13 cellular contexts compared by ENCODE assay signal in genomic region chr14:104924421-104925213, GRCh38. TPM values are rescaled to one million over a fixed set of nuclear protein-coding genes. Genes with fewer than 3 reads are reported as not detected.
DNase-seq lines count a peak whose midpoint lies in the region; ATAC-seq and TF ChIP-seq lines count a peak whose summit lies in the region.
"Had no signal": no experiment of that assay in that cellular context is flagged by ENCODE, and none has a peak within 500 bp of the region (broad histone marks: within the 10 kb centered on the region; RNA-seq: fewer than 3 reads in every experiment).

Gene PLD4, plus strand, starts transcription at chr14:104924879. Its CDS starts 2,262 bp downstream, at chr14:104927141.

- no peak within 1 kb of the TSS for H3K4me3 ChIP-seq in sigmoid colon
- H3K4me3 ChIP-seq: lower lobe of right lung, testis had no signal

- peaks cover 50% of the 10 kb centered on the region for H3K4me1 Mint-ChIP-seq in dendritic cell treated with granulocyte-macrophage colony-stimulating factor and Interleukin-4, amounts not matched to agents 40 ng/mL and 50 ng/mL, for 4 days (ENCODE audit: low read depth)

- TF ChIP-seq CTCF in sigmoid colon (IDR thresholded peaks at IDR 0.05) = no peak

- H3K4me3 Mint-ChIP-seq in dendritic cell treated with granulocyte-macrophage colony-stimulating factor and Interleukin-4, amounts not matched to agents 40 ng/mL and 50 ng/mL, for 4 days = no peak within 1 kb of the TSS

- H3K27ac Mint-ChIP-seq in dendritic cell treated with granulocyte-macrophage colony-stimulating factor and Interleukin-4, amounts not matched to agents 40 ng/mL and 50 ng/mL, for 4 days = peak within 1 kb of the TSS; percentile 59

- no peaks in the 10 kb centered on the region for H3K36me3 ChIP-seq in sigmoid colon
- H3K36me3 ChIP-seq: heart left ventricle, lower lobe of right lung had no signal

- H3K4me1 ChIP-seq in sigmoid colon = no peaks in the 10 kb centered on the region
- H3K4me1 ChIP-seq: lower lobe of right lung had no signal

- H3K9me3 ChIP-seq in sigmoid colon = no peaks in the 10 kb centered on the region
- H3K9me3 ChIP-seq: lower lobe of right lung, testis had no signal

- no peak for TF ChIP-seq EP300 in sigmoid colon (IDR thresholded peaks at IDR 0.05)

- peak; percentile 81 for DNase-seq in NAMALWA (ENCODE audit: low spot score)
- peak; percentile 26 for DNase-seq in sigmoid colon
- DNase-seq in NCI-H2029 (lab: John Stamatoyannopoulos, UW) = no peak
- no peak for DNase-seq in stimulated activated CD4-positive, alpha-beta T cell treated with anti-CD3 and anti-CD28 coated beads, Interleukin-4, amount 100 ng/mL, for 24 hours
- DNase-seq: activated CD4-positive, CD25-positive, alpha-beta regulatory T cell; Calu3; heart left ventricle; lower lobe of right lung; testis had no signal

- WGBS in sigmoid colon, 2 donors = 58 to 84% methylated on average over 14 of the region's 14 CpGs

- no peaks in the 10 kb centered on the region for H3K9me3 Mint-ChIP-seq in dendritic cell treated with granulocyte-macrophage colony-stimulating factor and Interleukin-4, amounts not matched to agents 40 ng/mL and 50 ng/mL, for 4 days

- H3K27me3 ChIP-seq in sigmoid colon = no peaks in the 10 kb centered on the region
- H3K27me3 ChIP-seq: testis had no signal

- no peak within 1 kb of the TSS for H3K27ac ChIP-seq in sigmoid colon
- H3K27ac ChIP-seq: heart left ventricle, lower lobe of right lung, testis had no signal

- no peaks in the 10 kb centered on the region for H3K36me3 Mint-ChIP-seq in dendritic cell treated with granulocyte-macrophage colony-stimulating factor and Interleukin-4, amounts not matched to agents 40 ng/mL and 50 ng/mL, for 4 days (ENCODE audit: low read depth)

- TF ChIP-seq POLR2A in GM15510 (IDR thresholded peaks at IDR 0.05; ENCODE audit: borderline replicate concordance, extremely low read depth, insufficient read length) = peak; percentile 26
- TF ChIP-seq POLR2A in sigmoid colon (IDR thresholded peaks at IDR 0.05) = no peak

- H3K27me3 Mint-ChIP-seq in dendritic cell treated with granulocyte-macrophage colony-stimulating factor and Interleukin-4, amounts not matched to agents 40 ng/mL and 50 ng/mL, for 4 days = peaks cover 15% of the 10 kb centered on the region

- intact Hi-C loops in dendritic cell treated with granulocyte-macrophage colony-stimulating factor and Interleukin-4, amounts not matched to agents 40 ng/mL and 50 ng/mL, for 4 days (cut with micrococcal nuclease) = no loop called here
- intact Hi-C loops in sigmoid colon (cut with DNase I) = no loop called here

- ATAC-seq in HG03135 (IDR thresholded peaks at IDR 0.05; ENCODE audit: unreplicated experiment) = no peak
- no peak for ATAC-seq in HG03521 (IDR thresholded peaks at IDR 0.05; ENCODE audit: unreplicated experiment)
- ATAC-seq: heart left ventricle, lower lobe of right lung had no signal

RNA-seq across cellular contexts. Expression of gene PLD4, which starts in this region (rescaled TPM):
- 1 to 10 TPM in 1 of 4 donors, under 1 TPM in 3; 0.28 to 1.5 (median 0.60) TPM for total RNA-seq in sigmoid colon
- polyA plus RNA-seq in sigmoid colon = 1 to 10 TPM in 1 of 3 donors, not detected in 2; 7.1 TPM

Comparison
In these comparisons a context has a peak if more than half of its experiments do, and no peak if none do; other contexts are left out.
1. DNase-seq: peak in NAMALWA (single experiment) and sigmoid colon (single experiment); none in NCI-H2029 (single experiment) and stimulated activated CD4-positive, alpha-beta T cell treated with anti-CD3 and anti-CD28 coated beads, Interleukin-4, amount 100 ng/mL, for 24 hours (single experiment).